Comparison of ENCODE assay signal across 2 cellular contexts in the genomic region with DNA sequence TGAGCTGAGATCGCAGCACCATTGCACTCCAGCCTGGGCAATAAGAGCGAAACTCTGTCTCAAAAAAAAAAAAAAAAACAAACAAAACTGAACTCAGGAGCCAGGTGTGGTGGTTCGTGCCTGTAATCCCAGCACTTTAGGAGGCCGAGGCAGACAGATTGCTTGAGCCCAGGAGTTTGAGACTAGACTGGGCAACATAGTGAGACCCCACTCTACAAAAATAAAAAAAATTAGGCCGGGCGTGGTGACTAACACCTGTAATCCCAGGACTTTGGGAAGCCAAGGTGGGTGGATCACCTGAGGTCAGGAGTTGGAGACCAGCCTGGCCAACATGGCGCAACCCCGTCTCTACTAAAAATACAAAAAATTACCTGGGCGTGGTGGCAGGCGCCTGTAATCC. TPM values are rescaled to one million over a fixed set of nuclear protein-coding genes. Genes with fewer than 3 reads are reported as not detected.
"Had no signal": no experiment of that assay in that cellular context is flagged by ENCODE, and none has a peak within 500 bp of the region (broad histone marks: within the 10 kb centered on the region; RNA-seq: fewer than 3 reads in every experiment).

No MANE protein-coding gene starts in this region.

RNA-seq across cellular contexts. Expression of gene FXYD3, which starts 13.7 kb away (rescaled TPM):
- total RNA-seq: G401 had no signal

RNA-seq across cellular contexts. Expression of gene LGI4, which starts 32.9 kb away (rescaled TPM):
- total RNA-seq: GM12878 had no signal

RNA-seq across cellular contexts. Expression of gene FXYD1, which starts 36.7 kb away (rescaled TPM):
- total RNA-seq: G401 had no signal

RNA-seq across cellular contexts. Expression of gene FXYD7, which starts 41.1 kb away (rescaled TPM):
- total RNA-seq: G401 had no signal

RNA-seq across cellular contexts. Expression of gene FXYD5, which starts 52.6 kb away (rescaled TPM):
- total RNA-seq: G401 had no signal
